In genomic region chr19:53769696-53770309, GRCh38 we compare ENCODE assay signal across 7 cellular contexts. TPM values are rescaled to one million over a fixed set of nuclear protein-coding genes. Genes with fewer than 3 reads are reported as not detected.
"Had no signal": no experiment of that assay in that cellular context is flagged by ENCODE, and none has a peak within 500 bp of the region (broad histone marks: within the 10 kb centered on the region; RNA-seq: fewer than 3 reads in every experiment).

No MANE protein-coding gene starts in this region.

RNA-seq across cellular contexts. Expression of gene NLRP12, which starts 54.3 kb away (rescaled TPM):
- total RNA-seq: activated B cell treated with CpG ODN at 0.5 μM for 24 hours; activated T-cell treated with anti-CD3 and anti-CD28 coated beads, Interleukin-2, amount 50 U/mL, for 4 hours; activated T-helper 17 cell treated with anti-CD3 and anti-CD28 coated beads, Interleukin-2, amount 50 U/mL, for 72 hours; astrocyte; bronchial epithelial cell; fibroblast of lung; T-helper 1 cell treated with Interleukin-12 subunit alpha and Interleukin-12 subunit beta and Interleukin-4 antibody, amounts not matched to agents 30 ng/mL and 1 ng/mL, for 36 hours had no signal
- polyA plus RNA-seq: fibroblast of lung had no signal
